Comparison of ENCODE assay signal across 31 cellular contexts in genomic region chr1:224554056-224554455, GRCh38.
"Had no signal": no experiment of that assay in that cellular context is flagged by ENCODE, and none has a peak within 500 bp of the region (broad histone marks: within the 10 kb centered on the region; RNA-seq: fewer than 3 reads in every experiment).

No MANE protein-coding gene starts in this region.

- H3K36me3 Mint-ChIP-seq: activated naive CD4-positive, alpha-beta T cell treated with anti-CD3 and anti-CD28 coated beads, Interleukin-2, amount 50 U/mL, for 72 hours; brain had no signal

- H3K27me3 ChIP-seq: ascending aorta, MG63, Peyer's patch, SJCRH30 had no signal

- H3K9me2 ChIP-seq: SK-N-SH had no signal

- H3K9me3 Mint-ChIP-seq: activated CD8-positive, alpha-beta T cell treated with anti-CD3 and anti-CD28 coated beads for 36 hours; activated naive CD4-positive, alpha-beta T cell treated with anti-CD3 and anti-CD28 coated beads, Interleukin-2, amount 50 U/mL, for 72 hours; activated naive CD8-positive, alpha-beta T cell treated with anti-CD3 and anti-CD28 coated beads, Interleukin-2, amount 50 U/mL, for 24 hours; activated T-helper 1 cell treated with anti-CD3 and anti-CD28 coated beads, Interleukin-12 subunit alpha, Interleukin-12 subunit beta, Interleukin-2, Interleukin-4 antibody, amounts not matched to agents 30 ng/mL and 10 ng/mL and 1 ng/mL, durations not matched to agents 14 hours and 24 hours and 36 hours; brain; central memory CD8-positive, alpha-beta T cell had no signal

- H3K27me3 Mint-ChIP-seq: activated CD8-positive, alpha-beta T cell treated with anti-CD3 and anti-CD28 coated beads for 36 hours; activated naive CD8-positive, alpha-beta T cell treated with anti-CD3 and anti-CD28 coated beads, Interleukin-2, amount 50 U/mL, for 24 hours; brain; central memory CD8-positive, alpha-beta T cell had no signal

- H3K36me3 ChIP-seq: ascending aorta, MG63, Peyer's patch, SJCRH30 had no signal

- DNase-seq: activated CD4-positive, alpha-beta T cell treated with anti-CD3 and anti-CD28 coated beads for 4 hours; activated CD4-positive, CD25-positive, alpha-beta regulatory T cell; activated CD8-positive, alpha-beta memory T cell treated with anti-CD3 and anti-CD28 coated beads, Interleukin-2, amount 50 U/mL, for 4 hours; activated CD8-positive, alpha-beta T cell treated with anti-CD3 and anti-CD28 coated beads for 36 hours; activated effector memory CD4-positive, alpha-beta T cell treated with anti-CD3 and anti-CD28 coated beads, Interleukin-2, amount 50 U/mL, for 16 hours; activated naive CD4-positive, alpha-beta T cell treated with Interleukin-2 at 50 U/mL for 16 hours; activated naive CD8-positive, alpha-beta T cell treated with anti-CD3 and anti-CD28 coated beads, Interleukin-2, amount 50 U/mL, for 24 hours; amniotic stem cell; MG63; MV-4-11; NCI-H1092 treated with DMSO at 0.1 percent for 48 hours; NCI-H1436; NCI-H1694 treated with DMSO at 0.1 percent for 48 hours; NCI-H2029 treated with DMSO at 0.1 percent for 48 hours; NCI-H345; NCI-H510A; NCI-H526 treated with DMSO at 0.1 percent for 48 hours; NCI-H82; Peyer's patch; Right ventricle myocardium superior; SJCRH30; SK-N-SH; T-helper 1 cell had no signal

- H3K9ac ChIP-seq: KMS-11, SK-N-SH had no signal

- H3K4me3 ChIP-seq: ascending aorta, MG63, Peyer's patch, SJCRH30 had no signal

- H3K27ac Mint-ChIP-seq: activated CD8-positive, alpha-beta T cell treated with anti-CD3 and anti-CD28 coated beads for 36 hours; activated naive CD4-positive, alpha-beta T cell treated with anti-CD3 and anti-CD28 coated beads, Interleukin-2, amount 50 U/mL, for 72 hours; activated naive CD8-positive, alpha-beta T cell treated with anti-CD3 and anti-CD28 coated beads, Interleukin-2, amount 50 U/mL, for 24 hours; activated T-helper 1 cell treated with anti-CD3 and anti-CD28 coated beads, Interleukin-12 subunit alpha, Interleukin-12 subunit beta, Interleukin-2, Interleukin-4 antibody, amounts not matched to agents 30 ng/mL and 10 ng/mL and 1 ng/mL, durations not matched to agents 14 hours and 24 hours and 36 hours had no signal

- H3K27ac ChIP-seq: ascending aorta, KMS-11, Peyer's patch, RWPE1, SJCRH30, VCaP had no signal

- H3K4me1 Mint-ChIP-seq: activated naive CD8-positive, alpha-beta T cell treated with anti-CD3 and anti-CD28 coated beads, Interleukin-2, amount 50 U/mL, for 24 hours; central memory CD8-positive, alpha-beta T cell had no signal

- H3K9me3 ChIP-seq: ascending aorta, MG63, Peyer's patch, SK-N-SH had no signal

- H3K4me2 ChIP-seq: KMS-11, SK-N-SH had no signal

- H3K4me1 ChIP-seq: ascending aorta, Peyer's patch had no signal

- H3K4me3 Mint-ChIP-seq: activated CD8-positive, alpha-beta T cell treated with anti-CD3 and anti-CD28 coated beads for 36 hours; activated naive CD8-positive, alpha-beta T cell treated with anti-CD3 and anti-CD28 coated beads, Interleukin-2, amount 50 U/mL, for 24 hours; activated T-helper 1 cell treated with anti-CD3 and anti-CD28 coated beads, Interleukin-12 subunit alpha, Interleukin-12 subunit beta, Interleukin-2, Interleukin-4 antibody, amounts not matched to agents 30 ng/mL and 10 ng/mL and 1 ng/mL, durations not matched to agents 14 hours and 24 hours and 36 hours; brain; central memory CD8-positive, alpha-beta T cell had no signal
